ENCODE assay signal across 21 cellular contexts in genomic region chr7:17441557-17441956, GRCh38.
"Had no signal": no experiment of that assay in that cellular context is flagged by ENCODE, and none has a peak within 500 bp of the region (broad histone marks: within the 10 kb centered on the region; RNA-seq: fewer than 3 reads in every experiment).

No MANE protein-coding gene starts in this region.

- H3K27ac Mint-ChIP-seq: endodermal cell; naive B cell; nephron; stimulated activated naive B cell treated with anti-CD40 and anti-IgM and Interleukin-4, amounts not matched to agents 10 μg/mL and 1 μg/mL and 100 μg/mL, for 72 hours; stimulated activated naive CD8-positive, alpha-beta T cell treated with anti-CD3 and anti-CD28 coated beads, Interleukin-15, amount 100 ng/mL, for 72 hours had no signal

- ATAC-seq: gastrocnemius medialis; heart right ventricle; stimulated activated naive B cell treated with anti-CD40 and anti-IgM and Interleukin-4, amounts not matched to agents 10 μg/mL and 1 μg/mL and 100 μg/mL, for 72 hours; stimulated activated naive CD8-positive, alpha-beta T cell treated with anti-CD3 and anti-CD28 coated beads, Interleukin-15, amount 100 ng/mL, for 72 hours; upper lobe of right lung had no signal

- H3K4me1 Mint-ChIP-seq: naive B cell, nephron had no signal

- H3K27me3 ChIP-seq: gastrocnemius medialis, heart right ventricle, right atrium auricular region, sigmoid colon, testis, tibial nerve, upper lobe of right lung, vagina had no signal

- H3K4me3 Mint-ChIP-seq: endodermal cell; naive B cell; nephron; stimulated activated naive B cell treated with anti-CD40 and anti-IgM and Interleukin-4, amounts not matched to agents 10 μg/mL and 1 μg/mL and 100 μg/mL, for 72 hours; stimulated activated naive CD8-positive, alpha-beta T cell treated with anti-CD3 and anti-CD28 coated beads, Interleukin-15, amount 100 ng/mL, for 72 hours had no signal

- H3K27ac ChIP-seq: gastrocnemius medialis, heart right ventricle, right atrium auricular region, sigmoid colon, skin epidermis, testis, tibial nerve, upper lobe of right lung, vagina had no signal

- H3K27me3 Mint-ChIP-seq: naive B cell had no signal

- H3K36me3 ChIP-seq: gastrocnemius medialis, heart right ventricle, right atrium auricular region, sigmoid colon, tibial nerve, upper lobe of right lung, vagina had no signal

- DNase-seq: effector CD4-positive, alpha-beta T cell; endodermal cell; gastrocnemius medialis; heart right ventricle; hypothalamus; kidney glomerular epithelial cell; mesendoderm; naive B cell; occipital lobe; sigmoid colon; stimulated activated CD4-positive, alpha-beta T cell treated with anti-CD3 and anti-CD28 coated beads, Interleukin-2, amount 100 ng/mL, for 24 hours; stimulated activated CD4-positive, alpha-beta T cell treated with anti-CD3 and anti-CD28 coated beads, Interleukin-4, amount 100 ng/mL, for 4 hours; stimulated activated naive B cell treated with anti-CD40 and anti-IgM and Interleukin-4, amounts not matched to agents 10 μg/mL and 1 μg/mL and 100 μg/mL, for 72 hours; stimulated activated naive CD8-positive, alpha-beta T cell treated with anti-CD3 and anti-CD28 coated beads, Interleukin-15, amount 100 ng/mL, for 72 hours; testis; upper lobe of right lung had no signal

- H3K9me3 ChIP-seq: gastrocnemius medialis, right atrium auricular region, testis, upper lobe of right lung, vagina had no signal

- H3K4me1 ChIP-seq: gastrocnemius medialis, heart right ventricle, right atrium auricular region, sigmoid colon, testis, upper lobe of right lung, vagina had no signal

- H3K4me3 ChIP-seq: gastrocnemius medialis, heart right ventricle, right atrium auricular region, sigmoid colon, skin epidermis, testis, tibial nerve, upper lobe of right lung, vagina had no signal
